Comparison of ENCODE assay signal across 1 cellular context in genomic region chr4:628346-628745, GRCh38.
TF ChIP-seq lines count a peak whose summit lies in the region.

No MANE protein-coding gene starts in this region.

TF ChIP-seq in HepG2, 621 proteins besides CTCF, POLR2A, EP300 and RAD21:
- TF ChIP-seq REXO4 (CRISPR knock-in tag; IDR thresholded peaks at IDR 0.05; ENCODE audit: borderline replicate concordance) (no peak), ZBTB40 (IDR thresholded peaks at IDR 0.05) (no peak), ZBTB40 (CRISPR knock-in tag; IDR thresholded peaks at IDR 0.05) (no peak), ZBTB37 (CRISPR knock-in tag; IDR thresholded peaks at IDR 0.05) (no peak), ZNF44 (CRISPR knock-in tag; IDR thresholded peaks at IDR 0.05) (no peak), ETV6 (CRISPR knock-in tag; conservative IDR thresholded peaks at IDR 0.05) (no peak), TSC22D2 (CRISPR knock-in tag; IDR thresholded peaks at IDR 0.05; ENCODE audit: borderline replicate concordance) (no peak), MLX (CRISPR knock-in tag; IDR thresholded peaks at IDR 0.05) (no peak), CCAR2 (optimal IDR thresholded peaks at IDR 0.05; ENCODE audit: low read depth, low read length) (no peak), ZNF589 (CRISPR knock-in tag; conservative IDR thresholded peaks at IDR 0.05) (no peak), FOXO4 (CRISPR knock-in tag; conservative IDR thresholded peaks at IDR 0.05) (no peak), HIVEP1 (CRISPR knock-in tag; IDR thresholded peaks at IDR 0.05) (no peak), SSRP1 (CRISPR knock-in tag; IDR thresholded peaks at IDR 0.05) (no peak), STAG1 (CRISPR knock-in tag; IDR thresholded peaks at IDR 0.05) (no peak), ZNF496 (CRISPR knock-in tag; IDR thresholded peaks at IDR 0.05; ENCODE audit: insufficient replicate concordance) (no peak), RFXANK (CRISPR knock-in tag; IDR thresholded peaks at IDR 0.05) (no peak), HHEX (CRISPR knock-in tag; IDR thresholded peaks at IDR 0.05) (no peak), ZSCAN21 (CRISPR knock-in tag; IDR thresholded peaks at IDR 0.05; ENCODE audit: borderline replicate concordance) (no peak), DNMT3B (CRISPR knock-in tag; conservative IDR thresholded peaks at IDR 0.05) (no peak)
